Comparison of ENCODE assay signal across 16 cellular contexts in the genomic region with DNA sequence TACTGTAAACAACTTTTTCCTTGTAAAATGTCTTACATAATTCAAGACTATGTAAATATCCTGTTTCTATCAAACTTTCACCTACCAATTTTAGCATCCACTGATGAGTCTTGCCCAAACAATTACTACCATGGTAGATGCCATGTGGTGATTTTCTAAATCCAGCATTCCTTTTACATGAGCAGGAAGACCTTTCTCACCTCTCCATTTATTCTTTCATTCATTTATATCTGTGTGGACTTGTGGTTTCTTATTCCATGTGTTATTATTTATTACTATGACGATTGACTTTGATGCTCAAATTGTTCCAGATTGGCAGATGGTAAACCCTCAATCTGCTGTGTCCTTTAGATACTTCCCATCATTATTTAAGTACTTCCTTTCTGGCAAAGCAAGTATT.
DNase-seq lines count a peak whose midpoint lies in the region; ATAC-seq and TF ChIP-seq lines count a peak whose summit lies in the region.
"Had no signal": no experiment of that assay in that cellular context is flagged by ENCODE, and none has a peak within 500 bp of the region (broad histone marks: within the 10 kb centered on the region; RNA-seq: fewer than 3 reads in every experiment).

No MANE protein-coding gene starts in this region.

- no peaks in the 10 kb centered on the region for H3K9me3 ChIP-seq in mammary epithelial cell (replicated peaks; ENCODE audit: insufficient read depth, low read length)
- H3K9me3 ChIP-seq in MM.1S (replicated peaks; ENCODE audit: insufficient read depth, low read length): no peaks in the 10 kb centered on the region

- POLR2A ChIA-PET in MCF 10A (lab: Yijun Ruan, JAX): interaction anchor here (0.7 kb wide), 1 partner anchor 8 kb away, joined by 3 read pairs; no protein-coding TSS in a partner anchor
- POLR2A ChIA-PET in activated B cell treated with CpG ODN at 0.5 μM for 24 hours (lab: Charles Lee): no interaction called here

- no peaks in the 10 kb centered on the region for H3K9me3 Mint-ChIP-seq in MCF 10A (ENCODE audit: unreplicated experiment)
- peaks cover under 1% of the 10 kb centered on the region for H3K9me3 Mint-ChIP-seq in activated B cell treated with CpG ODN at 0.5 μM for 24 hours
- H3K9me3 Mint-ChIP-seq: activated CD8-positive, alpha-beta T cell treated with anti-CD3 and anti-CD28 coated beads for 36 hours; nephron had no signal

- H3F3A ChIP-seq in MM.1S (ENCODE audit: insufficient read depth, low read length): no peaks in the 10 kb centered on the region

- H3K4me3 Mint-ChIP-seq in MCF 10A (ENCODE audit: unreplicated experiment) (no peak overlapping the region), activated B cell treated with CpG ODN at 0.5 μM for 24 hours (no peak overlapping the region)
- H3K4me3 Mint-ChIP-seq: activated CD8-positive, alpha-beta T cell treated with anti-CD3 and anti-CD28 coated beads for 36 hours; nephron had no signal

- WGBS in mammary epithelial cell (ENCODE audit: low coverage, missing lambda C conversion rate): 50% methylated on average over 1 of the region's 1 CpG

- CTCF ChIA-PET in mammary epithelial cell (lab: Charles Lee; ENCODE audit: low non-redundant PET): no interaction called here
- CTCF ChIA-PET in MCF 10A (lab: Yijun Ruan, JAX): no interaction called here
- CTCF ChIA-PET in activated B cell treated with CpG ODN at 0.5 μM for 24 hours (lab: Charles Lee): no interaction called here

- BruUV-seq in mammary epithelial cell (replicated peaks; lab: Mats Ljungman, UMichigan) (TSS peak; percentile 12), MCF 10A (replicated peaks; lab: Mats Ljungman, UMichigan) (no TSS peak)

- dilution Hi-C loops in mammary epithelial cell (cut with HindIII; ENCODE audit: low sequenced_read_pairs): no loop called here

- H3K36me3 Mint-ChIP-seq in MCF 10A (ENCODE audit: insufficient read depth, unreplicated experiment): no peaks in the 10 kb centered on the region
- peaks cover 39% of the 10 kb centered on the region for H3K36me3 Mint-ChIP-seq in activated B cell treated with CpG ODN at 0.5 μM for 24 hours (ENCODE audit: low read depth)

- H3K79me2 ChIP-seq in mammary epithelial cell (ENCODE audit: insufficient read depth, low read length) (no peaks in the 10 kb centered on the region), MM.1S (ENCODE audit: low read length) (no peaks in the 10 kb centered on the region)

- H3K27ac Mint-ChIP-seq in MCF 10A (ENCODE audit: low read depth, unreplicated experiment) (no peak overlapping the region), activated B cell treated with CpG ODN at 0.5 μM for 24 hours (peak overlapping the region; percentile 50)
- H3K27ac Mint-ChIP-seq: activated CD8-positive, alpha-beta T cell treated with anti-CD3 and anti-CD28 coated beads for 36 hours; nephron had no signal

- no peaks in the 10 kb centered on the region for H3K27me3 ChIP-seq in mammary epithelial cell (ENCODE audit: insufficient read depth, low read length)
- H3K27me3 ChIP-seq in MM.1S (replicated peaks; ENCODE audit: insufficient read depth, low read length): no peaks in the 10 kb centered on the region

- peaks cover 7% of the 10 kb centered on the region for H3K4me1 Mint-ChIP-seq in MCF 10A (ENCODE audit: insufficient read depth, unreplicated experiment)
- peaks cover 39% of the 10 kb centered on the region for H3K4me1 Mint-ChIP-seq in activated B cell treated with CpG ODN at 0.5 μM for 24 hours
- H3K4me1 Mint-ChIP-seq: nephron had no signal

- intact Hi-C loops in mammary epithelial cell (cut with micrococcal nuclease) (no loop called here), MCF 10A (cut with micrococcal nuclease) (loop anchor here (10.0 kb wide), 1 partner anchor 225 kb away; no protein-coding TSS in a partner anchor), activated B cell treated with CpG ODN at 0.5 μM for 24 hours (cut with micrococcal nuclease) (loop anchor here (2.0 to 5.0 kb wide), 3 partner anchors 13 to 33 kb away; no protein-coding TSS in a partner anchor)

- H4K20me1 ChIP-seq in mammary epithelial cell (ENCODE audit: insufficient read depth, low read length) (no peaks in the 10 kb centered on the region), MM.1S (ENCODE audit: insufficient read depth, low read length) (no peaks in the 10 kb centered on the region)

- H3K4me2 ChIP-seq in mammary epithelial cell (ENCODE audit: insufficient read depth, low read depth, low read length) (no peak overlapping the region), MM.1S (ENCODE audit: low read depth, low read length) (no peak overlapping the region)

- H3K9ac ChIP-seq in mammary epithelial cell (ENCODE audit: insufficient read depth, low read length) (no peak overlapping the region), MM.1S (ENCODE audit: low read length) (no peak overlapping the region)

- H3K27ac ChIP-seq in mammary epithelial cell (ENCODE audit: insufficient read depth, low read depth, low read length): peak overlapping the region; percentile 51
- no peak overlapping the region for H3K27ac ChIP-seq in MM.1S (ENCODE audit: low read length)

- no peaks in the 10 kb centered on the region for H3K36me3 ChIP-seq in mammary epithelial cell (ENCODE audit: insufficient read depth, low read length)
- no peaks in the 10 kb centered on the region for H3K36me3 ChIP-seq in MM.1S (replicated peaks; ENCODE audit: insufficient read depth, low read length)

- no peaks in the 10 kb centered on the region for H3K9me2 ChIP-seq in MM.1S (replicated peaks; ENCODE audit: insufficient read depth, low read length)

- H3K4me1 ChIP-seq in mammary epithelial cell (ENCODE audit: insufficient read depth, low read length) (peaks cover 10% of the 10 kb centered on the region), MM.1S (ENCODE audit: low read length) (no peaks in the 10 kb centered on the region)

- H3K4me3 ChIP-seq in mammary epithelial cell (replicated peaks in 1 of 3; ENCODE audit: insufficient read depth in 1 of 3, low read depth in 2 of 3, low read length in 3 of 3): no peak overlapping the region
- no peak overlapping the region for H3K4me3 ChIP-seq in fibroblast of pulmonary artery (replicated peaks; ENCODE audit: low read depth, low read length)
- H3K4me3 ChIP-seq in MM.1S (ENCODE audit: low read length): no peak overlapping the region
- H3K4me3 ChIP-seq: lung had no signal

- TF ChIP-seq CTCF in mammary epithelial cell (conservative IDR thresholded peaks at IDR 0.05 in 1 of 2, IDR thresholded peaks at IDR 0.05 in 1 of 2; ENCODE audit: extremely low read depth in 1 of 2, insufficient read depth in 1 of 2, low read depth in 1 of 2, low read length in 2 of 2) (no peak), MCF 10A (IDR thresholded peaks at IDR 0.05; ENCODE audit: unreplicated experiment) (no peak), activated B cell treated with CpG ODN at 0.5 μM for 24 hours (IDR thresholded peaks at IDR 0.05) (no peak), fibroblast of pulmonary artery (IDR thresholded peaks at IDR 0.05; ENCODE audit: low read length, missing control alignments) (no peak), MM.1S (IDR thresholded peaks at IDR 0.05; ENCODE audit: low read length) (no peak)

- DNase-seq in mammary epithelial cell (peak; percentile 68), MCF 10A (ENCODE audit: unreplicated experiment) (no peak), activated B cell treated with CpG ODN at 0.5 μM for 24 hours (no peak), fibroblast of pulmonary artery (ENCODE audit: low read depth) (peak; percentile 41), MM.1S (no peak), NCI-H748 treated with DMSO at 0.1 percent for 48 hours (lab: John Stamatoyannopoulos, UW) (no peak), NCI-H2107 treated with DMSO at 0.1 percent for 48 hours (lab: John Stamatoyannopoulos, UW; ENCODE audit: unreplicated experiment) (no peak)
- DNase-seq: 8988T; activated CD8-positive, alpha-beta T cell treated with anti-CD3 and anti-CD28 coated beads for 36 hours; cortex of kidney; GDM1; NCI-H2227 treated with DMSO at 0.1 percent for 48 hours; substantia nigra had no signal

- ATAC-seq in activated B cell treated with CpG ODN at 0.5 μM for 24 hours (ENCODE audit: low read depth) (no peak), HG02852 (IDR thresholded peaks at IDR 0.05; ENCODE audit: unreplicated experiment) (no peak)
- ATAC-seq: activated CD8-positive, alpha-beta T cell treated with anti-CD3 and anti-CD28 coated beads for 36 hours had no signal

- H3K27me3 Mint-ChIP-seq in MCF 10A (ENCODE audit: insufficient read depth, unreplicated experiment) (no peaks in the 10 kb centered on the region), activated B cell treated with CpG ODN at 0.5 μM for 24 hours (no peaks in the 10 kb centered on the region)
- H3K27me3 Mint-ChIP-seq: activated CD8-positive, alpha-beta T cell treated with anti-CD3 and anti-CD28 coated beads for 36 hours had no signal

- in situ Hi-C loops in mammary epithelial cell (cut with MboI; ENCODE audit: low sequenced_read_pairs in 2 of 2): loop anchor here in 1 of 2 donors (10.0 kb wide), 1 partner anchor 245 kb away; no protein-coding TSS in a partner anchor

- H2AFZ ChIP-seq in mammary epithelial cell (ENCODE audit: low read depth, low read length): no peak overlapping the region
- H2AFZ ChIP-seq in MM.1S (ENCODE audit: low read length): no peak overlapping the region

Comparison
In these comparisons a context has a peak if more than half of its experiments do, and no peak if none do; other contexts are left out.
1. DNase-seq: peak in mammary epithelial cell (single experiment) and fibroblast of pulmonary artery (single experiment); none in MCF 10A (single experiment), activated B cell treated with CpG ODN at 0.5 μM for 24 hours (single experiment), MM.1S (single experiment), NCI-H748 treated with DMSO at 0.1 percent for 48 hours (single experiment) and NCI-H2107 treated with DMSO at 0.1 percent for 48 hours (single experiment).